ENCODE assay signal across 18 cellular contexts in the genomic region with DNA sequence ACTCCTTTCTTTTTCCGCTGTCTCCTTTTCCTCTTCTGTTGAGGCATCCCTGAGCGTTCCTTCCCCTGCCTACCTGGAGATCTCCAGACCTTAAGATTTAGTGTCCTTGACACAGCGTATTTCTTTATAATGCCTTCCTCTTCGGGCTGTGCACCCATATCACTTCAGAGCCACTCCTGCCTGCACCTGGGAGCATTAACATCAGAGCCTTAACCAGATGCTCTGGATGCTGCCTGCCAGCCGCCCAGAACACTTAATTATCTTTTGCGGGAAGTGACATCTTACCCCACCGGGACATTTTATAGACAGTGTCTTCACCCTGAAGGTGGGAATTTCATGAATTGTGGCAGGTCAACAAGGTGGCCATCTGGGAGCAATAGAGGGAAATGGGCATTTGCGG. TPM values are rescaled to one million over a fixed set of nuclear protein-coding genes. Genes with fewer than 3 reads are reported as not detected.
A peak's percentile ranks its signal among the peaks of the same experiment; 100 is the strongest.
DNase-seq lines count a peak whose midpoint lies in the region; ATAC-seq and TF ChIP-seq lines count a peak whose summit lies in the region.
"Had no signal": no experiment of that assay in that cellular context is flagged by ENCODE, and none has a peak within 500 bp of the region (broad histone marks: within the 10 kb centered on the region; RNA-seq: fewer than 3 reads in every experiment).

No MANE protein-coding gene starts in this region.

- DNase-seq in NCI-H510A treated with DMSO at 0.1 percent for 48 hours (lab: John Stamatoyannopoulos, UW) (peak; percentile 25), NCI-H510A (lab: John Stamatoyannopoulos, UW) (no peak), SK-N-DZ (ENCODE audit: low spot score) (peak; percentile 52), glutamatergic neuron (no peak), osteoblast (ENCODE audit: insufficient read length, low spot score, missing footprints) (peak; percentile 54), hypothalamus (lab: John Stamatoyannopoulos, UW) (no peak), AG08395 (ENCODE audit: low spot score) (no peak)
- DNase-seq: AML-193; Calu3; CD4-positive, CD25-positive, alpha-beta regulatory T cell; DMS 273 treated with DMSO at 0.1 percent for 48 hours; GM23248 had no signal

- no peaks in the 10 kb centered on the region for H3K9me3 ChIP-seq in osteoblast (ENCODE audit: low read depth, low read length)

- no peaks in the 10 kb centered on the region for H3K27me3 Mint-ChIP-seq in glutamatergic neuron (ENCODE audit: unreplicated experiment)

- peaks cover 2% of the 10 kb centered on the region for H3K9me3 Mint-ChIP-seq in glutamatergic neuron (ENCODE audit: unreplicated experiment)
- H3K9me3 Mint-ChIP-seq: CD4-positive, CD25-positive, alpha-beta regulatory T cell had no signal

- no peak overlapping the region for H3K4me3 ChIP-seq in osteoblast (ENCODE audit: insufficient read depth, low read length)
- H3K4me3 ChIP-seq: BLaER1 treated with 17β-estradiol and CSF1 and Interleukin-3, amounts not matched to agents 10 nM and 100 nM; GM23248 had no signal

- no peak overlapping the region for H2AFZ ChIP-seq in osteoblast (ENCODE audit: low read length)
- H2AFZ ChIP-seq: GM23248 had no signal

- peak overlapping the region; percentile 5 for H3K27ac Mint-ChIP-seq in glutamatergic neuron (ENCODE audit: unreplicated experiment)
- H3K27ac Mint-ChIP-seq: CD4-positive, CD25-positive, alpha-beta regulatory T cell had no signal

- no peak overlapping the region for H3K27ac ChIP-seq in osteoblast (ENCODE audit: low read depth, low read length)
- H3K27ac ChIP-seq: 22Rv1; BLaER1 treated with 17β-estradiol and CSF1 and Interleukin-3, amounts not matched to agents 10 nM and 100 nM; GM23248; HL-60 had no signal

- no peak overlapping the region for H3K4me3 Mint-ChIP-seq in glutamatergic neuron (ENCODE audit: unreplicated experiment)
- H3K4me3 Mint-ChIP-seq: CD4-positive, CD25-positive, alpha-beta regulatory T cell had no signal

- no peaks in the 10 kb centered on the region for H3K36me3 Mint-ChIP-seq in glutamatergic neuron (ENCODE audit: unreplicated experiment)
- H3K36me3 Mint-ChIP-seq: CD4-positive, CD25-positive, alpha-beta regulatory T cell had no signal

- H3K4me1 Mint-ChIP-seq in glutamatergic neuron (ENCODE audit: low read depth, unreplicated experiment) = peaks cover 24% of the 10 kb centered on the region
- H3K4me1 Mint-ChIP-seq: CD4-positive, CD25-positive, alpha-beta regulatory T cell had no signal

- no peaks in the 10 kb centered on the region for H3K27me3 ChIP-seq in osteoblast (ENCODE audit: insufficient read depth, low read length)
- H3K27me3 ChIP-seq: BLaER1 treated with 17β-estradiol and CSF1 and Interleukin-3, amounts not matched to agents 10 nM and 100 nM had no signal

- TF ChIP-seq CTCF in glutamatergic neuron (IDR thresholded peaks at IDR 0.05; ENCODE audit: partially characterized antibody, unreplicated experiment) (no peak), osteoblast (IDR thresholded peaks at IDR 0.05; ENCODE audit: extremely low read depth, low read depth, low read length) (no peak)

- peaks cover 15% of the 10 kb centered on the region for H3K4me1 ChIP-seq in osteoblast (ENCODE audit: insufficient read depth, low read length)

- peaks cover 78% of the 10 kb centered on the region for H3K79me2 ChIP-seq in osteoblast (ENCODE audit: insufficient read depth, low read length)

- no peak for ATAC-seq in HG02610 (IDR thresholded peaks at IDR 0.05; ENCODE audit: unreplicated experiment)

- H3K36me3 ChIP-seq in osteoblast (ENCODE audit: insufficient read depth, low read length) = no peaks in the 10 kb centered on the region

- H3K4me2 ChIP-seq in osteoblast (ENCODE audit: insufficient read depth, low read length) = no peak overlapping the region

- H4K20me1 ChIP-seq in osteoblast (ENCODE audit: insufficient read depth, low read length) = peaks cover 74% of the 10 kb centered on the region

RNA-seq across cellular contexts. Expression of a gene that starts 24.2 kb away (rescaled TPM):
- 5.8 and 6.2 TPM in 2 replicates for polyA plus RNA-seq in SK-N-DZ (2014; cell fraction: cytosol; rRNA removed)
- polyA plus RNA-seq in SK-N-DZ (2014; cell fraction: nucleus; rRNA removed) = 5.7 and 6.3 TPM in 2 replicates
- 8.0 TPM for total RNA-seq in glutamatergic neuron (ENCODE audit: unreplicated experiment)
- 29.0 and 32.7 TPM in 2 replicates for total RNA-seq in osteoblast

RNA-seq across cellular contexts. Expression of a gene that starts 24.7 kb away (rescaled TPM):
- 103 and 140 TPM in 2 replicates for polyA plus RNA-seq in SK-N-DZ (2014; cell fraction: cytosol; rRNA removed)
- 265 and 277 TPM in 2 replicates for polyA plus RNA-seq in SK-N-DZ (2014; cell fraction: nucleus; rRNA removed)
- total RNA-seq in glutamatergic neuron (ENCODE audit: unreplicated experiment) = 139 TPM
- total RNA-seq in osteoblast = 60.4 and 63.0 TPM in 2 replicates

RNA-seq across cellular contexts. Expression of a gene that starts 49.6 kb away (rescaled TPM):
- polyA plus RNA-seq in SK-N-DZ (2014; cell fraction: cytosol; rRNA removed) = not detected in 2 replicates
- polyA plus RNA-seq in SK-N-DZ (2014; cell fraction: nucleus; rRNA removed) = not detected in 2 replicates
- not detected for total RNA-seq in glutamatergic neuron (ENCODE audit: unreplicated experiment)
- total RNA-seq in osteoblast = 0.29 and 0.72 TPM in 2 replicates
- total RNA-seq: A673; CD4-positive, CD25-positive, alpha-beta regulatory T cell; Daoy; GM23248 had no signal
- polyA plus RNA-seq: CD4-positive, CD25-positive, alpha-beta regulatory T cell; GM23248 had no signal

Comparison
In these comparisons a context has a peak if more than half of its experiments do, and no peak if none do; other contexts are left out.
1. DNase-seq: peak in NCI-H510A treated with DMSO at 0.1 percent for 48 hours (single experiment), SK-N-DZ (single experiment) and osteoblast (single experiment); none in NCI-H510A (single experiment), glutamatergic neuron (single experiment), hypothalamus (0 of 51) and AG08395 (single experiment).